11 cellular contexts compared by ENCODE assay signal in the genomic region with DNA sequence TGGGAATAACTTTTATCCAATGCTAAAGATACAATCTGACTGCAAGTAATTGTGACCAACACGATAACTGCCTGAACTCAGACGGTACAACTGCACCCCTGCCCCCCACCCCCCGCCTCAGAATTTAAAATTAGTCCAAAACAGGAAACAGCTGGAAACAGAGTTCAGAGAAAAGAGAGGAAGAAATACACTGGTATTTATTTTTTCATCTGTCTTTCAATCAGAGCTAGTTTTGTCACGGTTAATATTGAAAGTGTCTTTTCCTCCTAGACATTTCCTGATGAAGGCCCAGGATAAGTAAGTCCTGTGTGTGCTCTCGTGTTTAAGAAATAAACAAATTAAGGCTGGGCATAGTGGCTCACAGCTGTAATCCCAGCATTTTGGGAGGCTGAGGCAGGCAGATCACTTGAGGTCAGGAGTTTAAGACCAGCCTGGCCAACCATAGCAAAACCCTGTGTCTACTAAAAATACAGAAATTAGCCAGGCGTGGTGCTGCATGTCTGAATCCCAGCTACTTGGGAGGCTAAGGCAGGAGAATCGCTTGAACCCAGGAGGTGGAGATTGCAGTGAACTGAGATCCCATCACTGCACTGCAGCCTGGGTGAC. TPM values are rescaled to one million over a fixed set of nuclear protein-coding genes. Genes with fewer than 3 reads are reported as not detected.
DNase-seq lines count a peak whose midpoint lies in the region; ATAC-seq and TF ChIP-seq lines count a peak whose summit lies in the region.
"Had no signal": no experiment of that assay in that cellular context is flagged by ENCODE, and none has a peak within 500 bp of the region (broad histone marks: within the 10 kb centered on the region; RNA-seq: fewer than 3 reads in every experiment).

No MANE protein-coding gene starts in this region.

- BruUV-seq in PC-9 (replicated peaks; lab: Mats Ljungman, UMichigan) = no TSS peak

- peak overlapping the region; percentile 60 for H3K4me3 Mint-ChIP-seq in CD4-positive, alpha-beta T cell

- intact Hi-C loops in CD4-positive, alpha-beta T cell (cut with DNase I, micrococcal nuclease) = no loop called here
- intact Hi-C loops in PC-9 (cut with micrococcal nuclease; ENCODE audit: unreplicated experiment) = no loop called here

- H3K4me1 ChIP-seq in neutrophil (ENCODE audit: control insufficient read depth in 1 of 2, insufficient read depth in 1 of 2, low read depth in 1 of 2, low read length in 1 of 2) = peaks cover 13 to 18% of the 10 kb centered on the region in 2 experiments
- peaks cover 11% of the 10 kb centered on the region; the same call in 1 of the 2 replicates for H3K4me1 ChIP-seq in PC-9 (replicated peaks; ENCODE audit: insufficient read depth)

- no peaks in the 10 kb centered on the region for H3K9me3 Mint-ChIP-seq in CD4-positive, alpha-beta T cell

- H3K27ac Mint-ChIP-seq in CD4-positive, alpha-beta T cell = peak overlapping the region; percentile 95

- CTCF ChIA-PET in CD4-positive, alpha-beta T cell (lab: Charles Lee) = no interaction called here
- CTCF ChIA-PET in PC-9 (lab: Charles Lee) = no interaction called here

- H3K36me3 ChIP-seq in neutrophil = no peaks in the 10 kb centered on the region
- H3K36me3 ChIP-seq in PC-9 (ENCODE audit: low read depth) = no peaks in the 10 kb centered on the region

- no peaks in the 10 kb centered on the region for H4K20me1 ChIP-seq in PC-9 (ENCODE audit: insufficient read depth)

- no peaks in the 10 kb centered on the region for H3K79me2 ChIP-seq in PC-9 (ENCODE audit: low read depth)

- H3K36me3 Mint-ChIP-seq in CD4-positive, alpha-beta T cell (ENCODE audit: low read depth) = peaks cover 7% of the 10 kb centered on the region

- no peak overlapping the region for H3K4me3 ChIP-seq in neutrophil (ENCODE audit: low read depth in 1 of 2, low read length in 1 of 2)
- H3K4me3 ChIP-seq in PC-9 = no peak overlapping the region

- no peaks in the 10 kb centered on the region for H3K27me3 Mint-ChIP-seq in CD4-positive, alpha-beta T cell

- H3K9me3 ChIP-seq in CD4-positive, alpha-beta T cell (ENCODE audit: control insufficient read depth, low read length) = no peaks in the 10 kb centered on the region
- H3K9me3 ChIP-seq in neutrophil (no peaks in the 10 kb centered on the region), PC-9 (ENCODE audit: insufficient read depth, low read depth) (no peaks in the 10 kb centered on the region)

- ATAC-seq in CD4-positive, alpha-beta T cell (ENCODE audit: poor library complexity) = no peak
- ATAC-seq in HG03175 (IDR thresholded peaks at IDR 0.05; ENCODE audit: unreplicated experiment) (peak; percentile 7), GM21526 (IDR thresholded peaks at IDR 0.05; ENCODE audit: low FRiP score, unreplicated experiment) (no peak)

- H3K4me1 Mint-ChIP-seq in CD4-positive, alpha-beta T cell (ENCODE audit: low read depth) = peaks cover 57% of the 10 kb centered on the region

- no peak overlapping the region for H2AFZ ChIP-seq in PC-9

- H3K27ac ChIP-seq in CD4-positive, alpha-beta T cell (ENCODE audit: low read depth, low read length) = no peak overlapping the region
- H3K27ac ChIP-seq in cingulate gyrus (ENCODE audit: low read depth, low read length) = peak overlapping the region; percentile 90
- H3K27ac ChIP-seq in neutrophil = peak overlapping the region; percentile 48
- no peak overlapping the region for H3K27ac ChIP-seq in PC-9

- no peak for TF ChIP-seq CTCF in CD4-positive, alpha-beta T cell (IDR thresholded peaks at IDR 0.05)
- no peak for TF ChIP-seq CTCF in neutrophil (IDR thresholded peaks at IDR 0.05)
- no peak for TF ChIP-seq CTCF in PC-9 (conservative IDR thresholded peaks at IDR 0.05)

- H3K27me3 ChIP-seq in CD4-positive, alpha-beta T cell (ENCODE audit: control insufficient read depth, insufficient read depth, low read length) = no peaks in the 10 kb centered on the region
- H3K27me3 ChIP-seq in neutrophil = no peaks in the 10 kb centered on the region
- no peaks in the 10 kb centered on the region for H3K27me3 ChIP-seq in PC-9 (ENCODE audit: insufficient read depth, low read depth)

- H3K9me2 ChIP-seq in PC-9 (ENCODE audit: insufficient read depth) = no peaks in the 10 kb centered on the region

- peaks cover 7% of the 10 kb centered on the region; the same call in 1 of the 2 replicates for H3F3A ChIP-seq in PC-9 (ENCODE audit: insufficient read depth, low read depth)

- DNase-seq in CD4-positive, alpha-beta T cell = no peak
- DNase-seq in PC-9 (no peak), DMS 273 treated with DMSO at 0.1 percent for 48 hours (lab: John Stamatoyannopoulos, UW) (no peak), cortex of kidney (lab: John Stamatoyannopoulos, UW) (no peak)
- DNase-seq: NCI-H2029 treated with DMSO at 0.1 percent for 48 hours, T1000 had no signal

- POLR2A ChIA-PET in CD4-positive, alpha-beta T cell (lab: Charles Lee) = interaction anchor here (0.6 to 2.9 kb wide), 3 partner anchors 20 to 692 kb away, joined by 3 to 16 read pairs (median 6); a partner anchor contains a TSS
- POLR2A ChIA-PET in PC-9 (lab: Charles Lee; ENCODE audit: unreplicated experiment) = interaction anchor here (0.7 kb wide), 1 partner anchor 348 kb away, joined by 5 read pairs; no protein-coding TSS in a partner anchor

- no peak overlapping the region for H3K4me2 ChIP-seq in PC-9

RNA-seq across cellular contexts. Expression of a gene that starts 21.5 kb away (rescaled TPM):
- 10 to 100 TPM; 18.9 TPM for total RNA-seq in CD4-positive, alpha-beta T cell
- total RNA-seq in PC-9 (2021) = 12.8 and 12.9 TPM in 2 replicates

RNA-seq across cellular contexts. Expression of a gene that starts 43.9 kb away (rescaled TPM):
- total RNA-seq in CD4-positive, alpha-beta T cell = 10 to 100 TPM in 1 of 2 experiments, 1 to 10 TPM in 1; 9.5 to 11.3 TPM
- total RNA-seq in PC-9 (2021) = 96.6 and 103 TPM in 2 replicates

RNA-seq across cellular contexts. Expression of a gene that starts 45.5 kb away (rescaled TPM):
- total RNA-seq in CD4-positive, alpha-beta T cell = not detected
- 0.65 and 1.5 TPM in 2 replicates for total RNA-seq in PC-9 (2021)
- total RNA-seq: urinary bladder had no signal

Comparison
In these comparisons a context has a peak if more than half of its experiments do, and no peak if none do; other contexts are left out.
1. H3K27ac ChIP-seq: peak in cingulate gyrus (single experiment) and neutrophil (single experiment); none in CD4-positive, alpha-beta T cell (single experiment) and PC-9 (single experiment).